ENCODE assay signal across 20 cellular contexts in the genomic region with DNA sequence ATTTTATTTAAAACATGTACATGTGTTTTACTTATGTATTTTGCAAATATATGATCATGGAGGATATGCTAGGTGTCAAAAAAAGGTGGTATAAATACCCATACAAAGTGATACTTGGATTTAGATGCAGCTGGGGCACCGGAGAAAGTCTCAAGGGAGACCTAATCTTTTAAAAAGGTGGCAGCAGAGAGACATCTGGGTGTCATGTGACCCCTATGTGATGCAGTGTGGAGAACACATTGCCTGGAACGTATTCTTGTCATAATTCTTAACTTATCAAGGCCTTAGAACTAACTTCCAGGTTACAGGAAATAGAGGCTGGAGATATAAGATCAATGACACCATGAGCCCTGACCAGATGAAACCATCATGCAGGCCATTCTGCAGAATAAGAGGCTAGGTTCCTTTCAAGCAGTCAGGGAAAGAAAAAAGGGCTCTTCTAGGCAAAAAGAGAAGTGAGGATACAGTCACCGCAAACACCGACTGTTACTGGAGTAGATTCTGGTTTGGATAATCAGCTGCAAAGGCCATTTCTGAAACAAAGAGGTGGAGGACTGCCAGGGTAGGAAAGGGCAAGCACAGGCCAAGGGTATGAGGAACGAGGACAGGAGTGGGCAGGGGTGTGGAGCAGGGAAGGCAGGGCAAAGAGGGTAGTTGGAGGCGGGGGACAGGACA.
DNase-seq lines count a peak whose midpoint lies in the region; ATAC-seq and TF ChIP-seq lines count a peak whose summit lies in the region.
"Had no signal": no experiment of that assay in that cellular context is flagged by ENCODE, and none has a peak within 500 bp of the region (broad histone marks: within the 10 kb centered on the region; RNA-seq: fewer than 3 reads in every experiment).

No MANE protein-coding gene starts in this region.

- H4K20me1 ChIP-seq in OCI-LY7 (ENCODE audit: insufficient read depth, low read length) = no peaks in the 10 kb centered on the region

- H3K36me3 Mint-ChIP-seq in natural killer cell treated with Interleukin-12 subunit alpha and Interleukin-12 subunit beta and Interleukin-15 and Interleukin-18, amount 100 ng/mL, for 72 hours = peaks cover 43% of the 10 kb centered on the region
- H3K36me3 Mint-ChIP-seq in natural killer cell = peaks cover 27% of the 10 kb centered on the region
- peaks cover 48% of the 10 kb centered on the region for H3K36me3 Mint-ChIP-seq in endothelial cell (ENCODE audit: low read depth, unreplicated experiment)

- H3K4me3 Mint-ChIP-seq in natural killer cell treated with Interleukin-12 subunit alpha and Interleukin-12 subunit beta and Interleukin-15 and Interleukin-18, amount 100 ng/mL, for 72 hours = no peak overlapping the region
- H3K4me3 Mint-ChIP-seq in natural killer cell (no peak overlapping the region), endothelial cell (ENCODE audit: unreplicated experiment) (peak overlapping the region; percentile 60)
- H3K4me3 Mint-ChIP-seq: activated T-helper 1 cell treated with anti-CD3 and anti-CD28 coated beads, Interleukin-12 subunit alpha, Interleukin-12 subunit beta, Interleukin-2, Interleukin-4 antibody, amounts not matched to agents 30 ng/mL and 10 ng/mL and 1 ng/mL, durations not matched to agents 14 hours and 24 hours and 36 hours; GM23338 had no signal

- CTCF ChIA-PET in OCI-LY7 (lab: Charles Lee; ENCODE audit: unreplicated experiment) = interaction anchor here (0.6 to 1.4 kb wide), 3 partner anchors 7 to 37 kb away, joined by 3 to 4 read pairs (median 3); no protein-coding TSS in a partner anchor

- H3K4me3 ChIP-seq in OCI-LY7 (ENCODE audit: low read depth, low read length, poor library complexity, severe bottlenecking) (no peak overlapping the region), thymus (ENCODE audit: low read length) (no peak overlapping the region), HAP-1 (no peak overlapping the region)
- H3K4me3 ChIP-seq: GM23338, Peyer's patch, SJSA1, tibial nerve had no signal

- no peak overlapping the region for H2AFZ ChIP-seq in OCI-LY7 (ENCODE audit: low read length)
- H2AFZ ChIP-seq: GM23338 had no signal

- H3K27ac Mint-ChIP-seq in natural killer cell treated with Interleukin-12 subunit alpha and Interleukin-12 subunit beta and Interleukin-15 and Interleukin-18, amount 100 ng/mL, for 72 hours = peak overlapping the region; percentile 15 to 26
- no peak overlapping the region for H3K27ac Mint-ChIP-seq in natural killer cell
- peak overlapping the region; percentile 6 for H3K27ac Mint-ChIP-seq in endothelial cell (ENCODE audit: unreplicated experiment)
- H3K27ac Mint-ChIP-seq: activated T-helper 1 cell treated with anti-CD3 and anti-CD28 coated beads, Interleukin-12 subunit alpha, Interleukin-12 subunit beta, Interleukin-2, Interleukin-4 antibody, amounts not matched to agents 30 ng/mL and 10 ng/mL and 1 ng/mL, durations not matched to agents 14 hours and 24 hours and 36 hours; GM23338 had no signal

- ATAC-seq in natural killer cell treated with Interleukin-12 subunit alpha and Interleukin-12 subunit beta and Interleukin-15 and Interleukin-18, amount 100 ng/mL, for 72 hours = no peak
- ATAC-seq in natural killer cell (no peak), GM21529 (IDR thresholded peaks at IDR 0.05; ENCODE audit: unreplicated experiment) (no peak)
- ATAC-seq: GM23338, left colon had no signal

- H3K9me3 ChIP-seq in OCI-LY7 (ENCODE audit: low read length) (no peaks in the 10 kb centered on the region), thymus (ENCODE audit: control insufficient read depth) (no peaks in the 10 kb centered on the region), HAP-1 (no peaks in the 10 kb centered on the region)
- H3K9me3 ChIP-seq: Peyer's patch, SJSA1, tibial nerve had no signal

- POLR2A ChIA-PET in OCI-LY7 (lab: Charles Lee) = interaction anchor here (0.9 to 2.0 kb wide), 3 partner anchors 12 to 74 kb away, joined by 3 to 5 read pairs (median 3); no protein-coding TSS in a partner anchor

- H3K36me3 ChIP-seq in OCI-LY7 (ENCODE audit: insufficient read depth, low read length) (peaks cover 99% of the 10 kb centered on the region), thymus (ENCODE audit: control insufficient read depth, insufficient read depth) (peaks cover 67% of the 10 kb centered on the region), HAP-1 (replicated peaks) (no peaks in the 10 kb centered on the region; the same call in 1 of the 2 replicates)
- H3K36me3 ChIP-seq: Peyer's patch had no signal

- H3K9me3 Mint-ChIP-seq in natural killer cell treated with Interleukin-12 subunit alpha and Interleukin-12 subunit beta and Interleukin-15 and Interleukin-18, amount 100 ng/mL, for 72 hours = no peaks in the 10 kb centered on the region
- H3K9me3 Mint-ChIP-seq in natural killer cell (no peaks in the 10 kb centered on the region), endothelial cell (ENCODE audit: unreplicated experiment) (no peaks in the 10 kb centered on the region)
- H3K9me3 Mint-ChIP-seq: activated T-helper 1 cell treated with anti-CD3 and anti-CD28 coated beads, Interleukin-12 subunit alpha, Interleukin-12 subunit beta, Interleukin-2, Interleukin-4 antibody, amounts not matched to agents 30 ng/mL and 10 ng/mL and 1 ng/mL, durations not matched to agents 14 hours and 24 hours and 36 hours; GM23338 had no signal

- H3K4me1 ChIP-seq in OCI-LY7 (ENCODE audit: insufficient read depth, low read length, poor library complexity, severe bottlenecking) (peaks cover 65% of the 10 kb centered on the region), thymus (ENCODE audit: control insufficient read depth, insufficient read depth, low read length) (peaks cover 12% of the 10 kb centered on the region), HAP-1 (no peaks in the 10 kb centered on the region)
- H3K4me1 ChIP-seq: Peyer's patch had no signal

- WGBS in thymus = 65% methylated on average over 6 of the region's 6 CpGs

- peak overlapping the region; percentile 58 for H3K4me2 ChIP-seq in OCI-LY7 (ENCODE audit: low read length)
- H3K4me2 ChIP-seq: GM23338 had no signal

- H3K27me3 ChIP-seq in thymus (ENCODE audit: control insufficient read depth, insufficient read depth) (no peaks in the 10 kb centered on the region), HAP-1 (ENCODE audit: low read depth) (no peaks in the 10 kb centered on the region; the same call in 1 of the 2 replicates)
- H3K27me3 ChIP-seq: Peyer's patch, SJSA1, tibial nerve had no signal

- BruUV-seq in OCI-LY7 (replicated peaks; lab: Mats Ljungman, UMichigan) = no TSS peak

- peaks cover 35% of the 10 kb centered on the region for H3K79me2 ChIP-seq in OCI-LY7 (ENCODE audit: insufficient read depth, low read depth, low read length)

- no peaks in the 10 kb centered on the region for H3K9me2 ChIP-seq in OCI-LY7 (ENCODE audit: insufficient read depth, low read length)

- H3K27ac ChIP-seq in OCI-LY7 (ENCODE audit: low read depth, low read length, poor library complexity, severe bottlenecking) = peak overlapping the region; percentile 87
- peak overlapping the region; percentile 10 for H3K27ac ChIP-seq in thymus (ENCODE audit: low read depth)
- H3K27ac ChIP-seq: Peyer's patch, SJSA1 had no signal

- intact Hi-C loops in natural killer cell (cut with micrococcal nuclease) = no loop called here
- intact Hi-C loops in OCI-LY7 (cut with micrococcal nuclease; ENCODE audit: unreplicated experiment) = no loop called here

- TF ChIP-seq CTCF in natural killer cell (IDR thresholded peaks at IDR 0.05) = no peak
- TF ChIP-seq CTCF in OCI-LY7 (conservative IDR thresholded peaks at IDR 0.05; ENCODE audit: low read length) = peak; percentile 53
- no peak for TF ChIP-seq CTCF in endothelial cell (IDR thresholded peaks at IDR 0.05; ENCODE audit: unreplicated experiment)

- in situ Hi-C loops in HAP-1 (cut with MboI; ENCODE audit: low sequenced_read_pairs) = no loop called here

- no peak for DNase-seq in natural killer cell treated with Interleukin-12 subunit alpha and Interleukin-12 subunit beta and Interleukin-15 and Interleukin-18, amount 100 ng/mL, for 72 hours (ENCODE audit: low spot score)
- DNase-seq in natural killer cell (no peak), OCI-LY7 (ENCODE audit: low spot score) (peak; percentile 86), endothelial cell (ENCODE audit: low spot score) (no peak), NCI-H187 treated with DMSO at 0.1 percent for 48 hours (lab: John Stamatoyannopoulos, UW) (no peak), HAP-1 (ENCODE audit: low spot score in 2 of 2) (no peak)
- DNase-seq: amniotic stem cell, COR-L47, left colon, midbrain, NCI-H1105 treated with DMSO at 0.1 percent for 48 hours, NCI-H774, retina had no signal

- peaks cover 48 to 53% of the 10 kb centered on the region in 2 donors for H3K4me1 Mint-ChIP-seq in natural killer cell treated with Interleukin-12 subunit alpha and Interleukin-12 subunit beta and Interleukin-15 and Interleukin-18, amount 100 ng/mL, for 72 hours (ENCODE audit: low read depth in 2 of 2)
- peaks cover 35 to 47% of the 10 kb centered on the region in 2 donors for H3K4me1 Mint-ChIP-seq in natural killer cell
- no peaks in the 10 kb centered on the region for H3K4me1 Mint-ChIP-seq in endothelial cell (ENCODE audit: unreplicated experiment)

- H3K27me3 Mint-ChIP-seq in natural killer cell treated with Interleukin-12 subunit alpha and Interleukin-12 subunit beta and Interleukin-15 and Interleukin-18, amount 100 ng/mL, for 72 hours = no peaks in the 10 kb centered on the region
- H3K27me3 Mint-ChIP-seq in natural killer cell (ENCODE audit: low read depth in 2 of 2) = no peaks in the 10 kb centered on the region
- peaks cover 5% of the 10 kb centered on the region for H3K27me3 Mint-ChIP-seq in endothelial cell (ENCODE audit: unreplicated experiment)

Comparison
In these comparisons a context has a peak if more than half of its experiments do, and no peak if none do; other contexts are left out.
1. H3K27ac Mint-ChIP-seq: peak in natural killer cell treated with Interleukin-12 subunit alpha and Interleukin-12 subunit beta and Interleukin-15 and Interleukin-18, amount 100 ng/mL, for 72 hours (2 of 2) and endothelial cell (single experiment); none in natural killer cell (0 of 2).